In genomic region chr6:47423087-47423486, GRCh38 we compare ENCODE assay signal across 34 cellular contexts.
"Had no signal": no experiment of that assay in that cellular context is flagged by ENCODE, and none has a peak within 500 bp of the region (broad histone marks: within the 10 kb centered on the region; RNA-seq: fewer than 3 reads in every experiment).

No MANE protein-coding gene starts in this region.

- H3K9me3 ChIP-seq: MG63 had no signal

- H3K4me3 ChIP-seq: MG63 had no signal

- H3K36me3 ChIP-seq: MG63 had no signal

- H3K27me3 ChIP-seq: MG63 had no signal

- DNase-seq: Karpas-422, Kasumi-1, MG63, MM.1S, MV-4-11, NCI-H1048, NCI-H1092, NCI-H1092 treated with DMSO at 0.1 percent for 48 hours, NCI-H1105, NCI-H1105 treated with DMSO at 0.1 percent for 48 hours, NCI-H1417, NCI-H1417 treated with DMSO at 0.1 percent for 48 hours, NCI-H1436, NCI-H1436 treated with DMSO at 0.1 percent for 48 hours, NCI-H146, NCI-H1694, NCI-H1694 treated with DMSO at 0.1 percent for 48 hours, NCI-H187, NCI-H187 treated with DMSO at 0.1 percent for 48 hours, NCI-H1930, NCI-H2029, NCI-H2029 treated with DMSO at 0.1 percent for 48 hours, NCI-H2081, NCI-H2081 treated with DMSO at 0.1 percent for 48 hours, NCI-H2107, NCI-H2171, NCI-H2171 treated with DMSO at 0.1 percent for 48 hours, NCI-H2227 treated with DMSO at 0.1 percent for 48 hours, NCI-H226, NCI-H345, NCI-H446, NCI-H446 treated with DMSO at 0.1 percent for 48 hours, NCI-H510A, NCI-H510A treated with DMSO at 0.1 percent for 48 hours had no signal
